ENCODE assay signal across 20 cellular contexts in the genomic region with DNA sequence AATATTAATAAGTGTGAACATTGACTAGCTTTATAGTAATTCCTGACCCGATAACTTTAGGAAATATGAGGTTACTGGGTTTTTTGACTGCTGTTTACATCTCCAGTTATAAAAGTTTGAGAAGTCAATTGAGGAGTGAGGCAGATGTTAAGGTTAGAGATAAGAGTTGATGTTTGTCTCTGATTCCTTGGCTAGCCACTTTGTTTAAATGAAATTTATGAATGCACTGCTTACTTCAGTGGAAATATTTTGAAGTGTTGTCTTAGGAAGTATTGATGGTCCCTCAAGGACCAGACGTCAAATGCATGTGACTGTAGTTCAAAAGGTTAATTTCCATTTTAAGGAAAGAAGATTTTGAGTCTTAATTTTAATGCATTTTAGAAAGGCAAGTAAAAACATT. TPM values are rescaled to one million over a fixed set of nuclear protein-coding genes. Genes with fewer than 3 reads are reported as not detected.
DNase-seq lines count a peak whose midpoint lies in the region; ATAC-seq, FAIRE-seq and TF ChIP-seq lines count a peak whose summit lies in the region.
"Had no signal": no experiment of that assay in that cellular context is flagged by ENCODE, and none has a peak within 500 bp of the region (broad histone marks: within the 10 kb centered on the region; RNA-seq: fewer than 3 reads in every experiment).

No MANE protein-coding gene starts in this region.

- CTCF ChIA-PET in A549 (lab: Yijun Ruan, JAX) (interaction anchor here (1.7 kb wide), 1 partner anchor 10 kb away, joined by 6 read pairs; no protein-coding TSS in a partner anchor), HEK293 (lab: Yijun Ruan, JAX) (no interaction called here)

- no peak overlapping the region for H3K4me3 ChIP-seq in A549
- no peak overlapping the region for H3K4me3 ChIP-seq in HEK293 (ENCODE audit: low read depth, low read length)
- no peak overlapping the region for H3K4me3 ChIP-seq in fibroblast of villous mesenchyme (ENCODE audit: low read depth, low read length)
- H3K4me3 ChIP-seq: GM12878, GM23338 had no signal

- no peak for TF ChIP-seq POLR2A in A549 (IDR thresholded peaks at IDR 0.05; ENCODE audit: low read length)

- H3K4me1 ChIP-seq in A549 = no peaks in the 10 kb centered on the region
- peaks cover 17% of the 10 kb centered on the region for H3K4me1 ChIP-seq in HEK293 (ENCODE audit: control insufficient read depth, insufficient read depth, low read length)
- H3K4me1 ChIP-seq: Caco-2 had no signal

- H3K36me3 ChIP-seq in HEK293 (ENCODE audit: control insufficient read depth in 2 of 2, insufficient read depth in 1 of 2, low read length in 2 of 2) = peaks cover 4 to 19% of the 10 kb centered on the region in 2 experiments; a peak in 2 of 3 replicates

- DNase-seq in A549 (ENCODE audit: low read depth in 1 of 2, low spot score in 1 of 2) = no peak
- DNase-seq in fibroblast of villous mesenchyme (ENCODE audit: low read depth) = peak; percentile 46
- no peak for DNase-seq in LoVo (ENCODE audit: low spot score)
- no peak for DNase-seq in 8988T
- no peak for DNase-seq in NCI-H82 treated with DMSO at 0.1 percent for 48 hours (lab: John Stamatoyannopoulos, UW; ENCODE audit: unreplicated experiment)
- DNase-seq: Caco-2; CD4-positive, CD25-positive, alpha-beta regulatory T cell; CD8-positive, alpha-beta T cell; DMS153; DND-41; GDM1; H9; HFFc6 had no signal

- H3K4me2 ChIP-seq in A549 = no peak overlapping the region
- H3K4me2 ChIP-seq: GM23338 had no signal

- TF ChIP-seq RAD21 in A549 (conservative IDR thresholded peaks at IDR 0.05 in 1 of 2, IDR thresholded peaks at IDR 0.05 in 1 of 2) = no peak

- TF ChIP-seq CTCF in A549 (IDR thresholded peaks at IDR 0.05) (no peak), HEK293 (tag by site-specific recombination; IDR thresholded peaks at IDR 0.05) (no peak), fibroblast of villous mesenchyme (IDR thresholded peaks at IDR 0.05; ENCODE audit: insufficient read depth, low read depth, low read length) (no peak)

- peak; percentile 80 for FAIRE-seq in A549 (lab: Jason Lieb, UNC)
- FAIRE-seq: GM12878, GM18507 had no signal

- no peak for ATAC-seq in A549
- ATAC-seq: CD8-positive, alpha-beta T cell; GM12878; GM23338; HCT116 had no signal

- no peaks in the 10 kb centered on the region for H3K9me3 ChIP-seq in A549
- H3K9me3 ChIP-seq in HEK293 (ENCODE audit: control insufficient read depth, insufficient read depth, low read depth, low read length) = no peaks in the 10 kb centered on the region
- H3K9me3 ChIP-seq: Caco-2 had no signal

- no peak for TF ChIP-seq EP300 in A549 (IDR thresholded peaks at IDR 0.05)

- 89% methylated on average over 2 of the region's 2 CpGs for WGBS in A549 (ENCODE audit: missing lambda C conversion rate)

- H3K27ac ChIP-seq in A549 = no peak overlapping the region
- no peak overlapping the region for H3K27ac ChIP-seq in HEK293 (ENCODE audit: extremely low read depth, low read depth, low read length)
- H3K27ac ChIP-seq: 22Rv1, C4-2B had no signal

- POLR2A ChIA-PET in A549 (lab: Yijun Ruan, JAX) = no interaction called here
- POLR2A ChIA-PET in HEK293 (lab: Yijun Ruan, JAX) = no interaction called here

TF ChIP-seq in A549, 52 proteins besides CTCF, POLR2A, EP300 and RAD21:
- TF ChIP-seq SREBF2 (IDR thresholded peaks at IDR 0.05) (no peak), HOXB5 (CRISPR knock-in tag; IDR thresholded peaks at IDR 0.05) (no peak), POLR2AphosphoS2 (conservative IDR thresholded peaks at IDR 0.05; ENCODE audit: low read length) (no peak)

TF ChIP-seq in HEK293, 187 proteins besides CTCF, POLR2A, EP300 and RAD21:
- TF ChIP-seq OSR2 (tag by site-specific recombination; IDR thresholded peaks at IDR 0.05) (peak; percentile 65), FEZF1 (tag by site-specific recombination; IDR thresholded peaks at IDR 0.05) (0 out of 2 replicates have a peak, but pooled peaks have one; percentile 20), ZNF169 (tag by site-specific recombination; IDR thresholded peaks at IDR 0.05) (no peak)
- TF ChIP-seq, protein P1, sequence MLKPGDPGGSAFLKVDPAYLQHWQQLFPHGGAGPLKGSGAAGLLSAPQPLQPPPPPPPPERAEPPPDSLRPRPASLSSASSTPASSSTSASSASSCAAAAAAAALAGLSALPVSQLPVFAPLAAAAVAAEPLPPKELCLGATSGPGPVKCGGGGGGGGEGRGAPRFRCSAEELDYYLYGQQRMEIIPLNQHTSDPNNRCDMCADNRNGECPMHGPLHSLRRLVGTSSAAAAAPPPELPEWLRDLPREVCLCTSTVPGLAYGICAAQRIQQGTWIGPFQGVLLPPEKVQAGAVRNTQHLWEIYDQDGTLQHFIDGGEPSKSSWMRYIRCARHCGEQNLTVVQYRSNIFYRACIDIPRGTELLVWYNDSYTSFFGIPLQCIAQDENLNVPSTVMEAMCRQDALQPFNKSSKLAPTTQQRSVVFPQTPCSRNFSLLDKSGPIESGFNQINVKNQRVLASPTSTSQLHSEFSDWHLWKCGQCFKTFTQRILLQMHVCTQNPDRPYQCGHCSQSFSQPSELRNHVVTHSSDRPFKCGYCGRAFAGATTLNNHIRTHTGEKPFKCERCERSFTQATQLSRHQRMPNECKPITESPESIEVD (tag by site-specific recombination; IDR thresholded peaks at IDR 0.05) = peak; percentile 84

RNA-seq across cellular contexts. Expression of a gene that starts 41.7 kb away (rescaled TPM):
- 7.8 and 9.2 TPM in 2 replicates for polyA plus RNA-seq in A549 (2011; rRNA removed)
- 5.7 and 7.8 TPM in 2 replicates for polyA plus RNA-seq in A549 (2012; cell fraction: cytosol; rRNA removed)
- 7.8 and 8.1 TPM in 2 replicates for polyA plus RNA-seq in A549 (2012; cell fraction: nucleus; rRNA removed)
- 10.2 to 12.2 TPM (median 11.0 TPM) in 3 replicates for polyA plus RNA-seq in A549 (2017; fragmentation: RNase III; extraction: RNeasy Plus Mini Kit Qiagen cat#74134 plus additional on column Dnase treatment)
- 11.4 and 13.8 TPM in 2 replicates for polyA minus RNA-seq in A549 (2011; rRNA and poly(A)+ RNA removed)
- total RNA-seq in fibroblast of villous mesenchyme = 6.1 and 6.9 TPM in 2 replicates
